1 cellular context compared by ENCODE assay signal in genomic region chr2:177229448-177230242, GRCh38.
TF ChIP-seq lines count a peak whose summit lies in the region.

No MANE protein-coding gene starts in this region.

TF ChIP-seq in GM12878, 131 proteins besides CTCF, POLR2A, EP300 and RAD21:
- TF ChIP-seq FOXM1 (IDR thresholded peaks at IDR 0.05; ENCODE audit: low read depth, low read length) (no peak), STAT1 (conservative IDR thresholded peaks at IDR 0.05) (no peak), POU2F2 (IDR thresholded peaks at IDR 0.05; ENCODE audit: borderline replicate concordance, low read depth, low read length) (0 out of 3 replicates have a peak, but pooled peaks have one; percentile 12), POLR2AphosphoS5 (IDR thresholded peaks at IDR 0.05; ENCODE audit: low read length) (peak; percentile 69), ZNF687 (IDR thresholded peaks at IDR 0.05) (no peak)
TF ChIP-seq in GM12878: peak in this region for 2.
